Comparison of ENCODE assay signal across 22 cellular contexts in the genomic region with DNA sequence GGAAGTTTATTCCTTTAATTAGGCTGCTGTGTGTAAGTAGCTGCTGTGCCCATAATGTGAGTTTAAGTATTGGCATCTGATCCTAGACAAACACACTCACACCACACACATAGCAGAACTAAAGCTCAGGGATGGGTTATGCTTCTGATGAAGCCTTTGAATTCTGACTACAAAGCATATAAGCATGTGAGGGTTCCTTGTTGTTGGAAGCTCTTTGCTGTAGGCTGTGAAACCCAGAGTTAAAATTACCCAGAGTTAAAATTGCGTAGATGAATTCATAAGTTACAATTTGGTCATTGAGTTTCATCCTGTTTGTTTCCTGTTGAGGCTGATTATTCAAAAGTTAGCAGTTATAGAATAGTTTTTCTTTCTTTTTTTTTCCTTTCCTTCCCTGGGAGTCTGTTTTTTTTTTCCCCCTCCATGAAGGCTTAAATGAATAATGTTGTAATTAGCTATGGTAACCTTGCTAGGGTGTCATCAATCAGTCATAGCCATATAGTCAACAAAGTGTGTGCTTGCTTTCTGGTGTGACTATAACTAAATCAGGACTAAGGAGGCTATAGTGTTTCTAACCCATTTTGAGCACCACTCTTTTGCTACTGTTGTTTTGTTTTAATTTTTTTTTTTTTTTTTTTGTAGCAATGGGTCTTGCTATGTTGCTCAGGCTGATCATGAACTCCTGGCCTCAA.
A peak's percentile ranks its signal among the peaks of the same experiment; 100 is the strongest.
DNase-seq lines count a peak whose midpoint lies in the region; ATAC-seq and TF ChIP-seq lines count a peak whose summit lies in the region.
"Had no signal": no experiment of that assay in that cellular context is flagged by ENCODE, and none has a peak within 500 bp of the region (broad histone marks: within the 10 kb centered on the region; RNA-seq: fewer than 3 reads in every experiment).

No MANE protein-coding gene starts in this region.

- no peaks in the 10 kb centered on the region for H3K9me3 Mint-ChIP-seq in activated naive CD4-positive, alpha-beta T cell treated with anti-CD3 and anti-CD28 coated beads for 36 hours
- peaks cover 13% of the 10 kb centered on the region for H3K9me3 Mint-ChIP-seq in activated CD4-positive, alpha-beta memory T cell treated with anti-CD3 and anti-CD28 coated beads, Interleukin-2, amount 10 ng/mL, durations not matched to agents 7 days and 5 days
- H3K9me3 Mint-ChIP-seq in type B pancreatic cell, result peaks cover 3% of the 10 kb centered on the region
- H3K9me3 Mint-ChIP-seq: H9, immature natural killer cell had no signal

- H3K4me3 ChIP-seq in heart right ventricle, result no peak overlapping the region
- H3K4me3 ChIP-seq: ovary had no signal

- ATAC-seq in activated CD4-positive, CD25-positive, alpha-beta regulatory T cell treated with anti-CD3 and anti-CD28 coated beads, Interleukin-2, amount 50 U/mL, for 24 hours, result no peak
- no peak for ATAC-seq in heart right ventricle
- ATAC-seq: Right ventricle myocardium inferior had no signal

- H3K27ac Mint-ChIP-seq in activated naive CD4-positive, alpha-beta T cell treated with anti-CD3 and anti-CD28 coated beads for 36 hours, result peak overlapping the region; percentile 86
- peak overlapping the region; percentile 60 for H3K27ac Mint-ChIP-seq in activated CD4-positive, alpha-beta memory T cell treated with anti-CD3 and anti-CD28 coated beads, Interleukin-2, amount 10 ng/mL, durations not matched to agents 7 days and 5 days
- peak overlapping the region; percentile 24 for H3K27ac Mint-ChIP-seq in type B pancreatic cell
- H3K27ac Mint-ChIP-seq: H9 had no signal

- DNase-seq in activated naive CD4-positive, alpha-beta T cell treated with anti-CD3 and anti-CD28 coated beads for 36 hours, result no peak
- DNase-seq in activated naive CD4-positive, alpha-beta T cell treated with Interleukin-2 at 50 U/mL for 16 hours, result no peak
- DNase-seq in activated CD4-positive, alpha-beta memory T cell treated with anti-CD3 and anti-CD28 coated beads, Interleukin-2, amount 10 ng/mL, durations not matched to agents 7 days and 5 days, result no peak
- DNase-seq in epidermal melanocyte (ENCODE audit: insufficient read length, low spot score) (peak; percentile 48), type B pancreatic cell (ENCODE audit: extremely low spot score, unreplicated experiment) (no peak), heart right ventricle (no peak)
- no peak for DNase-seq in stimulated activated CD4-positive, alpha-beta T cell treated with anti-CD3 and anti-CD28 coated beads, Interleukin-15, amount 100 ng/mL, for 24 hours
- DNase-seq: activated CD4-positive, CD25-positive, alpha-beta regulatory T cell; activated CD8-positive, alpha-beta memory T cell treated with anti-CD3 and anti-CD28 coated beads, Interleukin-2, amount 50 U/mL, for 48 hours; amygdala; Calu3; effector memory CD4-positive, alpha-beta T cell; H9; head of caudate nucleus; immature natural killer cell; NCI-H1694 treated with DMSO at 0.1 percent for 48 hours; NCI-H446; ovary; stimulated activated CD4-positive, alpha-beta T cell treated with anti-CD3 and anti-CD28 coated beads, Interleukin-1b, Interleukin-23, amount 100 ng/mL, for 48 hours had no signal

- no peaks in the 10 kb centered on the region for H3K27me3 Mint-ChIP-seq in activated naive CD4-positive, alpha-beta T cell treated with anti-CD3 and anti-CD28 coated beads for 36 hours (ENCODE audit: low read depth)
- H3K27me3 Mint-ChIP-seq in activated CD4-positive, alpha-beta memory T cell treated with anti-CD3 and anti-CD28 coated beads, Interleukin-2, amount 10 ng/mL, durations not matched to agents 7 days and 5 days, result no peaks in the 10 kb centered on the region
- no peaks in the 10 kb centered on the region for H3K27me3 Mint-ChIP-seq in type B pancreatic cell
- H3K27me3 Mint-ChIP-seq: central memory CD8-positive, alpha-beta T cell had no signal

- CTCF ChIA-PET in activated naive CD4-positive, alpha-beta T cell treated with anti-CD3 and anti-CD28 coated beads for 36 hours (lab: Charles Lee), result interaction anchor here (0.8 to 0.9 kb wide), 2 partner anchors 159 to 427 kb away, joined by 3 read pairs; no protein-coding TSS in a partner anchor
- CTCF ChIA-PET in activated CD4-positive, alpha-beta memory T cell treated with anti-CD3 and anti-CD28 coated beads, Interleukin-2, amount 10 ng/mL, durations not matched to agents 7 days and 5 days (lab: Charles Lee), result interaction anchor here (1.0 to 1.1 kb wide), 2 partner anchors 27 to 89 kb away, joined by 3 to 8 read pairs; no protein-coding TSS in a partner anchor

- H3K4me3 Mint-ChIP-seq in activated naive CD4-positive, alpha-beta T cell treated with anti-CD3 and anti-CD28 coated beads for 36 hours, result peak overlapping the region; percentile 15
- H3K4me3 Mint-ChIP-seq in activated CD4-positive, alpha-beta memory T cell treated with anti-CD3 and anti-CD28 coated beads, Interleukin-2, amount 10 ng/mL, durations not matched to agents 7 days and 5 days, result no peak overlapping the region
- H3K4me3 Mint-ChIP-seq in type B pancreatic cell, result peak overlapping the region; percentile 54
- H3K4me3 Mint-ChIP-seq: central memory CD8-positive, alpha-beta T cell; H9; immature natural killer cell had no signal

- H3K36me3 Mint-ChIP-seq in activated naive CD4-positive, alpha-beta T cell treated with anti-CD3 and anti-CD28 coated beads for 36 hours (ENCODE audit: low read depth), result no peaks in the 10 kb centered on the region
- peaks cover 41% of the 10 kb centered on the region for H3K36me3 Mint-ChIP-seq in activated CD4-positive, alpha-beta memory T cell treated with anti-CD3 and anti-CD28 coated beads, Interleukin-2, amount 10 ng/mL, durations not matched to agents 7 days and 5 days (ENCODE audit: low read depth)
- H3K36me3 Mint-ChIP-seq in type B pancreatic cell, result peaks cover 4% of the 10 kb centered on the region
- H3K36me3 Mint-ChIP-seq: immature natural killer cell had no signal

- POLR2A ChIA-PET in activated CD4-positive, alpha-beta memory T cell treated with anti-CD3 and anti-CD28 coated beads, Interleukin-2, amount 10 ng/mL, durations not matched to agents 7 days and 5 days (lab: Charles Lee), result interaction anchor here (0.9 to 1.3 kb wide), 4 partner anchors 8 to 89 kb away, joined by 3 to 6 read pairs (median 3); no protein-coding TSS in a partner anchor

- intact Hi-C loops in activated naive CD4-positive, alpha-beta T cell treated with anti-CD3 and anti-CD28 coated beads for 36 hours (cut with micrococcal nuclease), result loop anchor here (1.0 to 2.0 kb wide), 5 partner anchors 23 to 863 kb away; no protein-coding TSS in a partner anchor
- intact Hi-C loops in heart right ventricle (cut with DNase I), result no loop called here

- WGBS in heart right ventricle, 2 donors, result 71 to 80% methylated on average over 1 of the region's 1 CpG

- TF ChIP-seq CTCF in type B pancreatic cell (conservative IDR thresholded peaks at IDR 0.05) (no peak), heart right ventricle (IDR thresholded peaks at IDR 0.05) (no peak)

- no peaks in the 10 kb centered on the region for H3K27me3 ChIP-seq in heart right ventricle
- H3K27me3 ChIP-seq: ovary had no signal

- peaks cover 2 to 27% (median 14%) of the 10 kb centered on the region in 9 donors for H3K4me1 ChIP-seq in heart right ventricle

- no peak overlapping the region for H3K27ac ChIP-seq in heart right ventricle
- H3K27ac ChIP-seq: ovary had no signal

- H3K4me1 Mint-ChIP-seq in activated naive CD4-positive, alpha-beta T cell treated with anti-CD3 and anti-CD28 coated beads for 36 hours (ENCODE audit: low read depth), result peaks cover 46% of the 10 kb centered on the region
- peaks cover 47% of the 10 kb centered on the region for H3K4me1 Mint-ChIP-seq in activated CD4-positive, alpha-beta memory T cell treated with anti-CD3 and anti-CD28 coated beads, Interleukin-2, amount 10 ng/mL, durations not matched to agents 7 days and 5 days
- H3K4me1 Mint-ChIP-seq in type B pancreatic cell (ENCODE audit: unreplicated experiment), result peaks cover 46% of the 10 kb centered on the region

- H3K36me3 ChIP-seq in heart right ventricle, result no peaks in the 10 kb centered on the region
- H3K36me3 ChIP-seq: ovary had no signal

- H3K9me3 ChIP-seq in heart right ventricle, result no peaks in the 10 kb centered on the region
- H3K9me3 ChIP-seq: ovary had no signal

Comparison
In these comparisons a context has a peak if more than half of its experiments do, and no peak if none do; other contexts are left out.
1. H3K27ac Mint-ChIP-seq: peak in every context shown above with its lines; median percentile 86 in activated naive CD4-positive, alpha-beta T cell treated with anti-CD3 and anti-CD28 coated beads for 36 hours; 60 in activated CD4-positive, alpha-beta memory T cell treated with anti-CD3 and anti-CD28 coated beads, Interleukin-2, amount 10 ng/mL, durations not matched to agents 7 days and 5 days; 24 in type B pancreatic cell.